ENCODE assay signal across 26 cellular contexts in genomic region chr16:71954699-71955195, GRCh38. TPM values are rescaled to one million over a fixed set of nuclear protein-coding genes. Genes with fewer than 3 reads are reported as not detected.
DNase-seq lines count a peak whose midpoint lies in the region; ATAC-seq and TF ChIP-seq lines count a peak whose summit lies in the region.
"Had no signal": no experiment of that assay in that cellular context is flagged by ENCODE, and none has a peak within 500 bp of the region (broad histone marks: within the 10 kb centered on the region; RNA-seq: fewer than 3 reads in every experiment).

No MANE protein-coding gene starts in this region.

- H3K4me3 ChIP-seq in GM23338 (no peak overlapping the region), Caco-2 (ENCODE audit: low read depth, low read length) (no peak overlapping the region)
- H3K4me3 ChIP-seq: gastroesophageal sphincter, lung, ovary, suprapubic skin, upper lobe of left lung had no signal

- H2AFZ ChIP-seq in GM23338: 0 out of 2 replicates have a peak overlapping the region, but pooled peaks have one; percentile 5

- TF ChIP-seq CTCF in GM23338 (conservative IDR thresholded peaks at IDR 0.05; ENCODE audit: low read depth in 2 of 2) (no peak), Caco-2 (IDR thresholded peaks at IDR 0.05; ENCODE audit: insufficient read depth in 1 of 2, low read depth in 1 of 2, low read length in 1 of 2, severe bottlenecking in 1 of 2, unreplicated experiment in 1 of 2) (no peak)

- H3K4me3 Mint-ChIP-seq in activated CD4-positive, alpha-beta T cell treated with anti-CD3 and anti-CD28 coated beads, Interleukin-2, amount 10 ng/mL, durations not matched to agents 7 days and 5 days: no peak overlapping the region
- H3K4me3 Mint-ChIP-seq in GM23338 (no peak overlapping the region), Caco-2 (ENCODE audit: unreplicated experiment) (no peak overlapping the region)
- H3K4me3 Mint-ChIP-seq in activated T-helper 17 cell treated with anti-CD3 and anti-CD28 coated beads, Interleukin-2, amount 50 U/mL, for 72 hours: no peak overlapping the region
- H3K4me3 Mint-ChIP-seq in stimulated activated effector memory CD8-positive, alpha-beta T cell treated with anti-CD3 and anti-CD28 coated beads, Interleukin-12 subunit alpha, Interleukin-12 subunit beta, amount 100 ng/mL, for 72 hours: no peak overlapping the region
- H3K4me3 Mint-ChIP-seq: brain; nephron; stimulated activated memory B cell treated with anti-CD40 and anti-IgM and Interleukin-4, amounts not matched to agents 10 μg/mL and 1 μg/mL and 100 μg/mL, for 72 hours had no signal

- H3F3A ChIP-seq in GM23338 (replicated peaks; ENCODE audit: low read depth): no peaks in the 10 kb centered on the region

- H3K4me1 ChIP-seq in GM23338 (ENCODE audit: insufficient read depth) (no peaks in the 10 kb centered on the region), Caco-2 (no peaks in the 10 kb centered on the region)
- H3K4me1 ChIP-seq: suprapubic skin, upper lobe of left lung had no signal

- no peaks in the 10 kb centered on the region for H3K9me2 ChIP-seq in GM23338 (ENCODE audit: insufficient read depth)

- H3K4me2 ChIP-seq in GM23338: no peak overlapping the region

- H3K27me3 Mint-ChIP-seq in activated CD4-positive, alpha-beta T cell treated with anti-CD3 and anti-CD28 coated beads, Interleukin-2, amount 10 ng/mL, durations not matched to agents 7 days and 5 days: peaks cover 3% of the 10 kb centered on the region
- H3K27me3 Mint-ChIP-seq in GM23338 (ENCODE audit: insufficient read depth, low read depth, poor library complexity) (peaks cover 12% of the 10 kb centered on the region), Caco-2 (ENCODE audit: insufficient read depth, unreplicated experiment) (peaks cover 3% of the 10 kb centered on the region)
- peaks cover 4% of the 10 kb centered on the region for H3K27me3 Mint-ChIP-seq in activated T-helper 17 cell treated with anti-CD3 and anti-CD28 coated beads, Interleukin-2, amount 50 U/mL, for 72 hours

- no peaks in the 10 kb centered on the region for H3K36me3 ChIP-seq in GM23338 (ENCODE audit: insufficient read depth)
- H3K36me3 ChIP-seq in Caco-2 (ENCODE audit: control insufficient read depth, insufficient read depth, low read length): no peaks in the 10 kb centered on the region
- H3K36me3 ChIP-seq: gastroesophageal sphincter, ovary, suprapubic skin, upper lobe of left lung had no signal

- H3K27ac Mint-ChIP-seq in activated CD4-positive, alpha-beta T cell treated with anti-CD3 and anti-CD28 coated beads, Interleukin-2, amount 10 ng/mL, durations not matched to agents 7 days and 5 days: peak overlapping the region; percentile 73
- no peak overlapping the region for H3K27ac Mint-ChIP-seq in GM23338
- no peak overlapping the region for H3K27ac Mint-ChIP-seq in activated T-helper 17 cell treated with anti-CD3 and anti-CD28 coated beads, Interleukin-2, amount 50 U/mL, for 72 hours
- H3K27ac Mint-ChIP-seq in stimulated activated effector memory CD8-positive, alpha-beta T cell treated with anti-CD3 and anti-CD28 coated beads, Interleukin-12 subunit alpha, Interleukin-12 subunit beta, amount 100 ng/mL, for 72 hours: no peak overlapping the region
- H3K27ac Mint-ChIP-seq in Caco-2 (ENCODE audit: unreplicated experiment): no peak overlapping the region
- H3K27ac Mint-ChIP-seq: brain; nephron; stimulated activated memory B cell treated with anti-CD40 and anti-IgM and Interleukin-4, amounts not matched to agents 10 μg/mL and 1 μg/mL and 100 μg/mL, for 72 hours had no signal

- DNase-seq in activated CD4-positive, alpha-beta T cell treated with anti-CD3 and anti-CD28 coated beads, Interleukin-2, amount 10 ng/mL, durations not matched to agents 7 days and 5 days: no peak
- no peak for DNase-seq in activated CD4-positive, alpha-beta T cell treated with anti-CD3 and anti-CD28 coated beads, Interleukin-2, amount 50 U/mL, for 4 hours
- DNase-seq in GM23338 (ENCODE audit: low spot score): no peak
- no peak for DNase-seq in stimulated activated effector memory CD8-positive, alpha-beta T cell treated with anti-CD3 and anti-CD28 coated beads, Interleukin-12 subunit alpha, Interleukin-12 subunit beta, amount 100 ng/mL, for 72 hours (ENCODE audit: low spot score in 2 of 2)
- no peak for DNase-seq in cerebellar nuclear complex (lab: John Stamatoyannopoulos, UW)
- DNase-seq in Caco-2: no peak
- DNase-seq in hypothalamus (lab: John Stamatoyannopoulos, UW): no peak
- DNase-seq: activated CD4-positive, CD25-positive, alpha-beta regulatory T cell; activated T-cell treated with anti-CD3 and anti-CD28 coated beads, Interleukin-2, amount 50 U/mL, for 1 hour; amniotic stem cell; DND-41; GF-D8; NCI-H1092; NCI-H1694 treated with DMSO at 0.1 percent for 48 hours; ovary; upper lobe of left lung had no signal

- CTCF ChIA-PET in activated CD4-positive, alpha-beta T cell treated with anti-CD3 and anti-CD28 coated beads, Interleukin-2, amount 10 ng/mL, durations not matched to agents 7 days and 5 days (lab: Charles Lee): interaction anchor here (0.6 to 1.7 kb wide), 7 partner anchors 11 to 197 kb away, joined by 3 read pairs; no protein-coding TSS in a partner anchor
- CTCF ChIA-PET in Caco-2 (lab: Charles Lee): no interaction called here

- H3K27me3 ChIP-seq in GM23338 (ENCODE audit: insufficient read depth) (peaks cover 18% of the 10 kb centered on the region), Caco-2 (replicated peaks; ENCODE audit: control insufficient read depth, insufficient read depth, low read length) (no peaks in the 10 kb centered on the region; the same call in 1 of the 2 replicates)
- H3K27me3 ChIP-seq: ovary, suprapubic skin, upper lobe of left lung had no signal

- ATAC-seq in GM23338: no peak
- peak; percentile 53 for ATAC-seq in activated T-helper 17 cell treated with anti-CD3 and anti-CD28 coated beads, Interleukin-2, amount 50 U/mL, for 72 hours (replicated peaks)
- peak; percentile 48 for ATAC-seq in stimulated activated effector memory CD8-positive, alpha-beta T cell treated with anti-CD3 and anti-CD28 coated beads, Interleukin-12 subunit alpha, Interleukin-12 subunit beta, amount 100 ng/mL, for 72 hours
- ATAC-seq: gastroesophageal sphincter; stimulated activated memory B cell treated with anti-CD40 and anti-IgM and Interleukin-4, amounts not matched to agents 10 μg/mL and 1 μg/mL and 100 μg/mL, for 72 hours had no signal

- H3K79me2 ChIP-seq in GM23338 (replicated peaks; ENCODE audit: insufficient read depth): no peaks in the 10 kb centered on the region

- H3K27ac ChIP-seq in GM23338 (ENCODE audit: low read depth): no peak overlapping the region
- H3K27ac ChIP-seq: gastroesophageal sphincter, ovary, suprapubic skin, upper lobe of left lung had no signal

- no peaks in the 10 kb centered on the region; the same call in 1 of the 2 replicates for H4K20me1 ChIP-seq in GM23338 (replicated peaks; ENCODE audit: insufficient read depth)

- peaks cover 3% of the 10 kb centered on the region for H3K36me3 Mint-ChIP-seq in activated CD4-positive, alpha-beta T cell treated with anti-CD3 and anti-CD28 coated beads, Interleukin-2, amount 10 ng/mL, durations not matched to agents 7 days and 5 days (ENCODE audit: low read depth)
- H3K36me3 Mint-ChIP-seq in GM23338 (ENCODE audit: low read depth) (no peaks in the 10 kb centered on the region), Caco-2 (ENCODE audit: insufficient read depth, unreplicated experiment) (no peaks in the 10 kb centered on the region)
- no peaks in the 10 kb centered on the region for H3K36me3 Mint-ChIP-seq in activated T-helper 17 cell treated with anti-CD3 and anti-CD28 coated beads, Interleukin-2, amount 50 U/mL, for 72 hours (ENCODE audit: low read depth)
- no peaks in the 10 kb centered on the region for H3K36me3 Mint-ChIP-seq in stimulated activated effector memory CD8-positive, alpha-beta T cell treated with anti-CD3 and anti-CD28 coated beads, Interleukin-12 subunit alpha, Interleukin-12 subunit beta, amount 100 ng/mL, for 72 hours
- H3K36me3 Mint-ChIP-seq: brain; stimulated activated memory B cell treated with anti-CD40 and anti-IgM and Interleukin-4, amounts not matched to agents 10 μg/mL and 1 μg/mL and 100 μg/mL, for 72 hours had no signal

- no peaks in the 10 kb centered on the region for H3K9me3 ChIP-seq in Caco-2
- H3K9me3 ChIP-seq: gastroesophageal sphincter, ovary, suprapubic skin, upper lobe of left lung had no signal

- H3K4me1 Mint-ChIP-seq in activated CD4-positive, alpha-beta T cell treated with anti-CD3 and anti-CD28 coated beads, Interleukin-2, amount 10 ng/mL, durations not matched to agents 7 days and 5 days: peaks cover 34% of the 10 kb centered on the region
- H3K4me1 Mint-ChIP-seq in GM23338 (peaks cover 4% of the 10 kb centered on the region; the same call in 2 of the 3 replicates), Caco-2 (ENCODE audit: low read depth, unreplicated experiment) (peaks cover 6% of the 10 kb centered on the region)
- H3K4me1 Mint-ChIP-seq in activated T-helper 17 cell treated with anti-CD3 and anti-CD28 coated beads, Interleukin-2, amount 50 U/mL, for 72 hours: no peaks in the 10 kb centered on the region
- H3K4me1 Mint-ChIP-seq in stimulated activated effector memory CD8-positive, alpha-beta T cell treated with anti-CD3 and anti-CD28 coated beads, Interleukin-12 subunit alpha, Interleukin-12 subunit beta, amount 100 ng/mL, for 72 hours: peaks cover 6% of the 10 kb centered on the region
- H3K4me1 Mint-ChIP-seq: brain had no signal

- intact Hi-C loops in Caco-2 (cut with micrococcal nuclease; ENCODE audit: unreplicated experiment): no loop called here

- H3K9me3 Mint-ChIP-seq in activated CD4-positive, alpha-beta T cell treated with anti-CD3 and anti-CD28 coated beads, Interleukin-2, amount 10 ng/mL, durations not matched to agents 7 days and 5 days: peaks cover 7% of the 10 kb centered on the region
- H3K9me3 Mint-ChIP-seq in GM23338 (no peaks in the 10 kb centered on the region), Caco-2 (ENCODE audit: unreplicated experiment) (no peaks in the 10 kb centered on the region)
- no peaks in the 10 kb centered on the region for H3K9me3 Mint-ChIP-seq in activated T-helper 17 cell treated with anti-CD3 and anti-CD28 coated beads, Interleukin-2, amount 50 U/mL, for 72 hours
- H3K9me3 Mint-ChIP-seq in stimulated activated effector memory CD8-positive, alpha-beta T cell treated with anti-CD3 and anti-CD28 coated beads, Interleukin-12 subunit alpha, Interleukin-12 subunit beta, amount 100 ng/mL, for 72 hours: no peaks in the 10 kb centered on the region
- H3K9me3 Mint-ChIP-seq: brain; nephron; stimulated activated memory B cell treated with anti-CD40 and anti-IgM and Interleukin-4, amounts not matched to agents 10 μg/mL and 1 μg/mL and 100 μg/mL, for 72 hours had no signal

- POLR2A ChIA-PET in activated CD4-positive, alpha-beta T cell treated with anti-CD3 and anti-CD28 coated beads, Interleukin-2, amount 10 ng/mL, durations not matched to agents 7 days and 5 days (lab: Charles Lee): no interaction called here
- POLR2A ChIA-PET in Caco-2 (lab: Charles Lee): no interaction called here

- BruUV-seq in Caco-2 (replicated peaks; lab: Mats Ljungman, UMichigan): no TSS peak

RNA-seq across cellular contexts. Expression of gene PKD1L3, which starts 45.5 kb away (rescaled TPM):
- total RNA-seq in activated CD4-positive, alpha-beta T cell treated with anti-CD3 and anti-CD28 coated beads, Interleukin-2, amount 10 ng/mL, durations not matched to agents 7 days and 5 days: under 1 TPM; 0.12 to 0.17 TPM
- total RNA-seq in GM23338 (2014; rRNA removed; shearing (Covaris generic)): not detected in 2 replicates
- polyA plus RNA-seq in GM23338 (2016; fragmentation: Nextera tagmentation; extraction: Ambion mirVana): not detected in 2 replicates
- under 1 TPM; 0.05 to 0.09 TPM for total RNA-seq in activated T-helper 17 cell treated with anti-CD3 and anti-CD28 coated beads, Interleukin-2, amount 50 U/mL, for 72 hours
- total RNA-seq in Caco-2 (2022): not detected in 2 replicates
- total RNA-seq: endothelial cell of umbilical vein, HT1080, NCI-H460 had no signal
- polyA plus RNA-seq: endothelial cell of umbilical vein had no signal

RNA-seq across cellular contexts. Expression of gene DHODH, which starts 53.8 kb away (rescaled TPM):
- total RNA-seq in activated CD4-positive, alpha-beta T cell treated with anti-CD3 and anti-CD28 coated beads, Interleukin-2, amount 10 ng/mL, durations not matched to agents 7 days and 5 days: 10 to 100 TPM; 10.9 to 11.8 TPM
- total RNA-seq in GM23338 (2014; rRNA removed; shearing (Covaris generic)): 11.7 and 15.1 TPM in 2 replicates
- 9.5 and 10.7 TPM in 2 replicates for polyA plus RNA-seq in GM23338 (2016; fragmentation: Nextera tagmentation; extraction: Ambion mirVana)
- total RNA-seq in activated T-helper 17 cell treated with anti-CD3 and anti-CD28 coated beads, Interleukin-2, amount 50 U/mL, for 72 hours: 10 to 100 TPM; 14.9 to 22.1 TPM
- total RNA-seq in Caco-2 (2022): 21.6 and 23.0 TPM in 2 replicates

RNA-seq across cellular contexts. Expression of gene IST1, which starts 59.4 kb away (rescaled TPM):
- 100 to 1,000 TPM; 180 to 191 TPM for total RNA-seq in activated CD4-positive, alpha-beta T cell treated with anti-CD3 and anti-CD28 coated beads, Interleukin-2, amount 10 ng/mL, durations not matched to agents 7 days and 5 days
- total RNA-seq in GM23338 (2014; rRNA removed; shearing (Covaris generic)): 231 and 234 TPM in 2 replicates
- 108 and 113 TPM in 2 replicates for polyA plus RNA-seq in GM23338 (2016; fragmentation: Nextera tagmentation; extraction: Ambion mirVana)
- 100 to 1,000 TPM; 159 to 217 TPM for total RNA-seq in activated T-helper 17 cell treated with anti-CD3 and anti-CD28 coated beads, Interleukin-2, amount 50 U/mL, for 72 hours
- total RNA-seq in Caco-2 (2022): 310 and 331 TPM in 2 replicates
